ENCODE assay signal across 8 cellular contexts in genomic region chr9:19457694-19458009, GRCh38. TPM values are rescaled to one million over a fixed set of nuclear protein-coding genes. Genes with fewer than 3 reads are reported as not detected.
DNase-seq lines count a peak whose midpoint lies in the region; ATAC-seq, FAIRE-seq and TF ChIP-seq lines count a peak whose summit lies in the region.

No MANE protein-coding gene starts in this region.

- H3K4me1 ChIP-seq in A549 (0 out of 3 replicates have a peak, but pooled peaks cover 5% of the 10 kb centered on the region), endothelial cell of umbilical vein (ENCODE audit: control insufficient read depth, extremely low read depth, insufficient read depth, low read length) (peaks cover 6% of the 10 kb centered on the region)

- H4K20me1 ChIP-seq in endothelial cell of umbilical vein (replicated peaks; ENCODE audit: control insufficient read depth, extremely low read depth, insufficient read depth, low read length) = no peaks in the 10 kb centered on the region

- WGBS in A549 (ENCODE audit: missing lambda C conversion rate) = 28% methylated on average over 5 of the region's 5 CpGs

- H3K4me2 ChIP-seq in A549 = peak overlapping the region; percentile 69
- peak overlapping the region; percentile 50 for H3K4me2 ChIP-seq in endothelial cell of umbilical vein (ENCODE audit: insufficient read depth, low read length)

- H3K4me3 ChIP-seq in A549 = peak overlapping the region; percentile 25; the same call in 1 of the 3 replicates
- no peak overlapping the region for H3K4me3 ChIP-seq in endothelial cell of umbilical vein (replicated peaks in 1 of 3; ENCODE audit: insufficient read depth in 1 of 3, low read depth in 1 of 3, low read length in 3 of 3)

- TF ChIP-seq POLR2A in A549 (IDR thresholded peaks at IDR 0.05; ENCODE audit: low read length) (no peak), endothelial cell of umbilical vein (IDR thresholded peaks at IDR 0.05; ENCODE audit: low read depth, low read length) (no peak)

- H3K36me3 ChIP-seq in endothelial cell of umbilical vein (ENCODE audit: control insufficient read depth in 2 of 2, extremely low read depth in 1 of 2, insufficient read depth in 2 of 2, low read length in 2 of 2) = no peaks in the 10 kb centered on the region

- H3K79me2 ChIP-seq in endothelial cell of umbilical vein (ENCODE audit: control insufficient read depth, insufficient read depth, low read length) = no peaks in the 10 kb centered on the region

- no peaks in the 10 kb centered on the region for H3K27me3 ChIP-seq in endothelial cell of umbilical vein (ENCODE audit: control insufficient read depth in 2 of 2, insufficient read depth in 2 of 2, low read length in 2 of 2)

- H3K27ac ChIP-seq in A549 (0 out of 6 replicates have a peak overlapping the region, but pooled peaks of 1 of the 2 experiments have one; percentile 27), endothelial cell of umbilical vein (ENCODE audit: insufficient read depth, low read depth, low read length) (no peak overlapping the region)

- dilution Hi-C loops in endothelial cell of umbilical vein (cut with MboI; ENCODE audit: extremely low pct_ligation_motif_present, low sequenced_read_pairs) = no loop called here

- TF ChIP-seq EP300 in A549 (IDR thresholded peaks at IDR 0.05) = no peak

- TF ChIP-seq CTCF in A549 (IDR thresholded peaks at IDR 0.05) = no peak
- TF ChIP-seq CTCF in endothelial cell of umbilical vein (IDR thresholded peaks at IDR 0.05; ENCODE audit: extremely low read depth in 1 of 2, insufficient read depth in 1 of 2, low read depth in 1 of 2, low read length in 2 of 2) = no peak
- no peak for TF ChIP-seq CTCF in GM10266 (IDR thresholded peaks at IDR 0.05; ENCODE audit: control insufficient read depth, insufficient read depth, low read depth, missing control alignments)

- no TSS peak for BruUV-seq in endothelial cell of umbilical vein (replicated peaks; lab: Mats Ljungman, UMichigan)

- ATAC-seq in A549 (no peak), GM19043 (IDR thresholded peaks at IDR 0.05; ENCODE audit: low read depth, unreplicated experiment) (peak; percentile 16), HG03442 (IDR thresholded peaks at IDR 0.05; ENCODE audit: unreplicated experiment) (peak; percentile 12)

- H3K9me3 ChIP-seq in A549 (no peaks in the 10 kb centered on the region), endothelial cell of umbilical vein (replicated peaks; ENCODE audit: control insufficient read depth, insufficient read depth, low read length) (no peaks in the 10 kb centered on the region)

- no peak for TF ChIP-seq RAD21 in A549 (conservative IDR thresholded peaks at IDR 0.05 in 1 of 2, IDR thresholded peaks at IDR 0.05 in 1 of 2)

- peak overlapping the region; percentile 7 for H3K9ac ChIP-seq in endothelial cell of umbilical vein (replicated peaks; ENCODE audit: extremely low read depth, insufficient read depth, low read length)

- POLR2A ChIA-PET in A549 (lab: Yijun Ruan, JAX) (interaction anchor here (0.6 to 1.8 kb wide), 3 partner anchors 78 to 409 kb away, joined by 4 to 8 read pairs (median 6); partner anchors contain the start of genes RPS6 and RRAGA), endothelial cell of umbilical vein (lab: Charles Lee) (interaction anchor here (1.0 kb wide), 1 partner anchor 409 kb away, joined by 3 read pairs; the partner anchor contains the start of gene RRAGA)

- DNase-seq in A549 (ENCODE audit: low read depth in 1 of 2, low spot score in 1 of 2) = no peak
- DNase-seq in endothelial cell of umbilical vein (ENCODE audit: low read depth, low spot score) = no peak
- DNase-seq in OCI-M2 (lab: John Stamatoyannopoulos, UW; ENCODE audit: unreplicated experiment) = no peak
- DNase-seq in cerebellar nuclear complex (lab: John Stamatoyannopoulos, UW) = no peak
- DNase-seq in GM10266 (ENCODE audit: extremely low spot score) = no peak
- no peak for DNase-seq in HTR-8/SVneo (ENCODE audit: insufficient read length, low spot score)

- H3K9me1 ChIP-seq in endothelial cell of umbilical vein (replicated peaks; ENCODE audit: control insufficient read depth, extremely low read depth, insufficient read depth, low read length) = no peaks in the 10 kb centered on the region

- CTCF ChIA-PET in A549 (lab: Yijun Ruan, JAX) (interaction anchor here (0.6 to 8.1 kb wide), 26 partner anchors 8 to 1653 kb away, joined by 3 to 86 read pairs (median 4); partner anchors contain the start of genes ACER2 and RRAGA), endothelial cell of umbilical vein (lab: Charles Lee) (interaction anchor here (0.6 to 5.2 kb wide), 48 partner anchors 7 to 1646 kb away, joined by 3 to 51 read pairs (median 5); partner anchors contain the start of genes ACER2, DENND4C, RPS6 and RRAGA)

- intact Hi-C loops in endothelial cell of umbilical vein (cut with micrococcal nuclease) = loop anchor here (1.0 to 2.0 kb wide), 10 partner anchors 48 to 1202 kb away; partner anchors contain the start of genes ACER2, DENND4C, RPS6 and RRAGA

- no peak for FAIRE-seq in A549 (lab: Jason Lieb, UNC)
- FAIRE-seq in endothelial cell of umbilical vein (lab: Jason Lieb, UNC) = no peak
- FAIRE-seq in HTR-8/SVneo (lab: Jason Lieb, UNC) = no peak

- H2AFZ ChIP-seq in endothelial cell of umbilical vein (ENCODE audit: low read depth, low read length) = peak overlapping the region; percentile 54

TF ChIP-seq in A549, 52 proteins besides CTCF, POLR2A, EP300 and RAD21:
- TF ChIP-seq NFE2L2 (conservative IDR thresholded peaks at IDR 0.05; ENCODE audit: low read length) (no peak), CEBPB (IDR thresholded peaks at IDR 0.05) (0 out of 4 replicates have a peak, but pooled peaks of 1 of the 2 experiments have one; percentile 14)

TF ChIP-seq in endothelial cell of umbilical vein, 7 proteins besides CTCF, POLR2A, EP300 and RAD21:
- no peak for TF ChIP-seq FOS (IDR thresholded peaks at IDR 0.05; ENCODE audit: borderline replicate concordance, insufficient read depth, low read length)
- TF ChIP-seq POLR2AphosphoS5 (IDR thresholded peaks at IDR 0.05; ENCODE audit: insufficient read depth, low read depth, low read length) = no peak
- TF ChIP-seq MAX (IDR thresholded peaks at IDR 0.05; ENCODE audit: insufficient read depth, insufficient read length) = no peak
- no peak for TF ChIP-seq MYC (IDR thresholded peaks at IDR 0.05; ENCODE audit: low read depth, low read length)
- TF ChIP-seq EZH2 (IDR thresholded peaks at IDR 0.05; ENCODE audit: borderline replicate concordance, low read depth, low read length, severe bottlenecking) = no peak
- no peak for TF ChIP-seq JUN (IDR thresholded peaks at IDR 0.05; ENCODE audit: borderline replicate concordance, insufficient read depth, insufficient read length, low read depth)
- no peak for TF ChIP-seq GATA2 (IDR thresholded peaks at IDR 0.05; ENCODE audit: insufficient read depth, insufficient read length, low read depth, low read length)

RNA-seq across cellular contexts. Expression of gene ACER2, which starts 48.8 kb away (rescaled TPM):
- polyA plus RNA-seq in A549 (2011; rRNA removed) (3.7 and 4.6 TPM in 2 replicates), A549 (2017; fragmentation: RNase III; extraction: RNeasy Plus Mini Kit Qiagen cat#74134 plus additional on column Dnase treatment) (1.1 to 1.4 TPM (median 1.1 TPM) in 3 replicates), endothelial cell of umbilical vein (3.9 and 5.2 TPM in 2 replicates)
- 0.50 and 0.92 TPM in 2 replicates for polyA plus RNA-seq in A549 (2012; cell fraction: cytosol; rRNA removed)
- 1.00 and 1.0 TPM in 2 replicates for polyA plus RNA-seq in A549 (2012; cell fraction: nucleus; rRNA removed)
- polyA minus RNA-seq in A549 (2011; rRNA and poly(A)+ RNA removed) = 10.2 and 10.9 TPM in 2 replicates
- total RNA-seq in endothelial cell of umbilical vein = 7.3 and 7.7 TPM in 2 replicates
- 2.3 and 2.4 TPM in 2 replicates for polyA plus RNA-seq in endothelial cell of umbilical vein (2011; cell fraction: cytosol; rRNA removed)
- polyA plus RNA-seq in endothelial cell of umbilical vein (2011; cell fraction: nucleus; rRNA removed) = 6.2 and 8.3 TPM in 2 replicates
- polyA plus RNA-seq in endothelial cell of umbilical vein (2012) = 1.5 and 3.4 TPM in 2 replicates
- 18.5 and 24.3 TPM in 2 replicates for polyA minus RNA-seq in endothelial cell of umbilical vein
- polyA minus RNA-seq in endothelial cell of umbilical vein (2011; cell fraction: cytosol; rRNA and poly(A)+ RNA removed) = 2.8 TPM
- polyA minus RNA-seq in endothelial cell of umbilical vein (2011; cell fraction: nucleus; rRNA and poly(A)+ RNA removed) = 5.0 and 10.4 TPM in 2 replicates

Comparison
In these comparisons a context has a peak if more than half of its experiments do, and no peak if none do; other contexts are left out.
1. ATAC-seq: peak in GM19043 (single experiment) and HG03442 (single experiment); none in A549 (0 of 2).